1 cellular context compared by ENCODE assay signal in the genomic region with DNA sequence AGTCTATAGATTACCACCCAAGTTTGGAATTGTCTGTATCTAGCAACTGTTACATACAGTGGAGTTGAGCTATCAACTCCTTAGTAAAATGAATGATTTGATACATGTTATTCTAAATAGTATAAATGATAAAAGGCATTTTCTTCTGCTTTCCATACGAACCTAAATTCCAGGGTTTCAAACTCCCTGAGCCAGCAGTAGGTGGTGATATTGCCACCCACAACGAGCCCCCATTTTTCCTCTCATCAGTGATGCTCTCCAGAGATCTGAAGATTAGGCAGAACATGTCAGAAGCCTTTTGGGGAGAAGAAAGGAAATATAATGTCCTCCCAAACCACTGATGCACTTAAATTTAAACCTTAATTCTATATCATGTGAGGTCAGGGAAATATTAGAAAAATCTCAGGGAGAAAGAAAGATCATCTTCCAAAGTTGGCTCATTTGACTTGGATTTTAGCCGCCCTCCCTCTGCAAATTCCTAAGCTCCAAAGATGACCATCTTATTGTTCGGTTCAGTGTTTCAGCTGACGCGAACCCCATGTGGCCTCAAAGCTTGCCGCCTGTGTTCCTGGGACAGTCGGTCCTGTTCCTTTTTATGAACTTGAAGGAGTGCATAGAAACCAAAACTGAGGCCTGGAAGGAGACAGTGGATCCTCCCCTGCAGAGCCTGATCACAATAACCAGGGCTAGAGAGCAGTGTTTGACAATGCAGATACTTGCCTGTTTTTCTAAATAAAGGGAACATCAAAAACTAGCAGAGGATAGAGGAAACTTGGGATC.
TF ChIP-seq lines count a peak whose summit lies in the region.

No MANE protein-coding gene starts in this region.

TF ChIP-seq in endothelial cell of umbilical vein, 7 proteins besides CTCF, POLR2A, EP300 and RAD21:
- TF ChIP-seq, protein P1, sequence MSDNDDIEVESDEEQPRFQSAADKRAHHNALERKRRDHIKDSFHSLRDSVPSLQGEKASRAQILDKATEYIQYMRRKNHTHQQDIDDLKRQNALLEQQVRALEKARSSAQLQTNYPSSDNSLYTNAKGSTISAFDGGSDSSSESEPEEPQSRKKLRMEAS (IDR thresholded peaks at IDR 0.05; ENCODE audit: insufficient read depth, insufficient read length) = no peak
- TF ChIP-seq EZH2 (IDR thresholded peaks at IDR 0.05; ENCODE audit: borderline replicate concordance, low read depth, low read length, severe bottlenecking) (no peak), GATA2 (IDR thresholded peaks at IDR 0.05; ENCODE audit: insufficient read depth, insufficient read length, low read depth, low read length) (peak; percentile 95)
